In the genomic region with DNA sequence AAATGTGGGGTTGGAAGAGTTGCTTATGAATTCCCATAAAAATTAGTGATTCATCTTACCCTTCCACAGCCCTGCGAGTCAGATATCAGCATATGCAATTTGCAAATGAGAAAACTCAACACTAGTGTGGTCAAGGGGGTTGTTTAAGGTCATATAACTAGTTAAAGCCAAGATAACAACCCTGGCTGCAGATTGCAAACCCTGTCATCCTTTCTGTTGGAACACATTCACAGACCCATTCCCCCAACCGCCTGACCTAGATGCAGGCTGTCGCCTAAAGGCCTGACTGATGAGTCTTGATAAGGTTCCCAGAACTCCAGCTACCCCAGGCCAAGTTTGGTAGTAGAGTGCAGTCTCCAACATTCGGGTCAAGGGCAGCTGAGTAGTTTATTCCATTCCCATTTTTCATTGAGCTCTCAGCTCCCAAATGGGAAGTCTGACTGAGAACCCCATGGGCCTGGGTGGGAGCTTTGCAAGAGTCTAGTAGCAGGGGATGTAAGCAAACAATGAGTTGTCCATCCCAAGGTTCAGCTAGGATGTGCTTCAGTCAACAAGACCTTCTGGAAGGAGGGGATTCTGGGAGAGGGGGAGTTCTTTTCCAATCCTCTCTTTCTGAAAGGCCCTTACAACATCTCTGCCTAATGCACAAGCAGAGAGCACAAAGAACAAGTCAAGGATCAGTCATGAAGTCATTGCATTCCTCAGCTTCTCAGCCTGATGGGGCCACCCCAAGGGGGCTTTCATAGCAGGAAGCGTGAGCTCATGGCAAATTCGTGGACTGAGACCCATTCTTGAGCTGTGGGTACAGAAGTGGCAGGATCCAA, we compare ENCODE assay signal across 9 cellular contexts. TPM values are rescaled to one million over a fixed set of nuclear protein-coding genes. Genes with fewer than 3 reads are reported as not detected.
DNase-seq lines count a peak whose midpoint lies in the region; ATAC-seq, FAIRE-seq and TF ChIP-seq lines count a peak whose summit lies in the region.
"Had no signal": no experiment of that assay in that cellular context is flagged by ENCODE, and none has a peak within 500 bp of the region (broad histone marks: within the 10 kb centered on the region; RNA-seq: fewer than 3 reads in every experiment).

No MANE protein-coding gene starts in this region.

- FAIRE-seq in HepG2 (lab: Jason Lieb, UNC) = no peak

- H3K9me3 ChIP-seq in HepG2 (ENCODE audit: low read length) (no peaks in the 10 kb centered on the region), Caco-2 (no peaks in the 10 kb centered on the region)

- no peak for TF ChIP-seq POLR2A in HepG2 (IDR thresholded peaks at IDR 0.05; ENCODE audit: insufficient read depth in 1 of 2, low read depth in 2 of 2, low read length in 2 of 2)

- H3K36me3 Mint-ChIP-seq in dendritic cell treated with granulocyte-macrophage colony-stimulating factor and Interleukin-4, amounts not matched to agents 40 ng/mL and 50 ng/mL, for 4 days (ENCODE audit: low read depth) = peaks cover 87% of the 10 kb centered on the region
- peaks cover 49% of the 10 kb centered on the region for H3K36me3 Mint-ChIP-seq in stimulated activated memory B cell treated with anti-CD40 and anti-IgM and Interleukin-4, amounts not matched to agents 10 μg/mL and 1 μg/mL and 100 μg/mL, for 72 hours
- peaks cover 46% of the 10 kb centered on the region for H3K36me3 Mint-ChIP-seq in Caco-2 (ENCODE audit: insufficient read depth, unreplicated experiment)
- H3K36me3 Mint-ChIP-seq: CD8-positive, alpha-beta T cell had no signal

- TF ChIP-seq EP300 in HepG2 (IDR thresholded peaks at IDR 0.05; ENCODE audit: low read depth in 2 of 2, low read length in 2 of 2) (no peak), HepG2 (CRISPR knock-in tag; IDR thresholded peaks at IDR 0.05; ENCODE audit: borderline replicate concordance) (no peak)

- H3K4me3 ChIP-seq in HepG2 (replicated peaks in 1 of 3; ENCODE audit: insufficient read depth in 1 of 3, low read depth in 2 of 3, low read length in 3 of 3) (no peak overlapping the region), Caco-2 (ENCODE audit: low read depth, low read length) (no peak overlapping the region)

- H3K27me3 ChIP-seq in HepG2 (ENCODE audit: control insufficient read depth in 1 of 2, insufficient read depth in 2 of 2, low read length in 2 of 2) (no peaks in the 10 kb centered on the region), Caco-2 (replicated peaks; ENCODE audit: control insufficient read depth, insufficient read depth, low read length) (no peaks in the 10 kb centered on the region)

- DNase-seq in M059J (ENCODE audit: low read depth) (peak; percentile 91), HepG2 (ENCODE audit: low spot score) (peak; percentile 24), SW480 (ENCODE audit: low spot score) (no peak), Caco-2 (no peak)
- DNase-seq: CD8-positive, alpha-beta T cell had no signal

- H3K4me1 ChIP-seq in HepG2 (ENCODE audit: insufficient read depth, low read length) (no peaks in the 10 kb centered on the region), Caco-2 (no peaks in the 10 kb centered on the region)

- no peaks in the 10 kb centered on the region for H3K9me3 Mint-ChIP-seq in dendritic cell treated with granulocyte-macrophage colony-stimulating factor and Interleukin-4, amounts not matched to agents 40 ng/mL and 50 ng/mL, for 4 days
- no peaks in the 10 kb centered on the region for H3K9me3 Mint-ChIP-seq in stimulated activated memory B cell treated with anti-CD40 and anti-IgM and Interleukin-4, amounts not matched to agents 10 μg/mL and 1 μg/mL and 100 μg/mL, for 72 hours
- no peaks in the 10 kb centered on the region for H3K9me3 Mint-ChIP-seq in Caco-2 (ENCODE audit: unreplicated experiment)
- H3K9me3 Mint-ChIP-seq: CD8-positive, alpha-beta T cell had no signal

- no peaks in the 10 kb centered on the region for H4K20me1 ChIP-seq in HepG2 (ENCODE audit: insufficient read depth, low read length)

- no peaks in the 10 kb centered on the region for H3K79me2 ChIP-seq in HepG2 (ENCODE audit: insufficient read depth, low read length)

- intact Hi-C loops in dendritic cell treated with granulocyte-macrophage colony-stimulating factor and Interleukin-4, amounts not matched to agents 40 ng/mL and 50 ng/mL, for 4 days (cut with micrococcal nuclease) = no loop called here
- intact Hi-C loops in HepG2 (cut with micrococcal nuclease; ENCODE audit: unreplicated experiment) = no loop called here
- intact Hi-C loops in Caco-2 (cut with micrococcal nuclease; ENCODE audit: unreplicated experiment) = no loop called here

- no peak for TF ChIP-seq CTCF in HepG2 (CRISPR knock-in tag; IDR thresholded peaks at IDR 0.05)
- no peak for TF ChIP-seq CTCF in Caco-2 (IDR thresholded peaks at IDR 0.05; ENCODE audit: insufficient read depth in 1 of 2, low read depth in 1 of 2, low read length in 1 of 2, severe bottlenecking in 1 of 2, unreplicated experiment in 1 of 2)

- H2AFZ ChIP-seq in HepG2 (ENCODE audit: low read length) = no peak overlapping the region

- BruUV-seq in HepG2 (replicated peaks; lab: Mats Ljungman, UMichigan) (no TSS peak), Caco-2 (replicated peaks; lab: Mats Ljungman, UMichigan) (no TSS peak)

- ATAC-seq in HepG2 = no peak
- ATAC-seq in stimulated activated memory B cell treated with anti-CD40 and anti-IgM and Interleukin-4, amounts not matched to agents 10 μg/mL and 1 μg/mL and 100 μg/mL, for 72 hours = no peak
- ATAC-seq in HG02610 (IDR thresholded peaks at IDR 0.05; ENCODE audit: unreplicated experiment) = no peak
- ATAC-seq in HG02852 (IDR thresholded peaks at IDR 0.05; ENCODE audit: unreplicated experiment) = no peak
- ATAC-seq: CD8-positive, alpha-beta T cell had no signal

- TF ChIP-seq RAD21 in HepG2 (CRISPR knock-in tag; IDR thresholded peaks at IDR 0.05) = no peak

- POLR2A ChIA-PET in HepG2 (lab: Yijun Ruan, JAX) (no interaction called here), Caco-2 (lab: Charles Lee) (no interaction called here)

- H3K4me3 Mint-ChIP-seq in dendritic cell treated with granulocyte-macrophage colony-stimulating factor and Interleukin-4, amounts not matched to agents 40 ng/mL and 50 ng/mL, for 4 days = no peak overlapping the region
- H3K4me3 Mint-ChIP-seq in stimulated activated memory B cell treated with anti-CD40 and anti-IgM and Interleukin-4, amounts not matched to agents 10 μg/mL and 1 μg/mL and 100 μg/mL, for 72 hours = no peak overlapping the region
- no peak overlapping the region for H3K4me3 Mint-ChIP-seq in Caco-2 (ENCODE audit: unreplicated experiment)
- H3K4me3 Mint-ChIP-seq: CD8-positive, alpha-beta T cell had no signal

- in situ Hi-C loops in HepG2 (cut with HindIII; ENCODE audit: extremely low pct_ligation_motif_present, low pct_unique_long_range_greater_than_20kb) = no loop called here

- H3K27ac ChIP-seq in HepG2 (ENCODE audit: extremely low read length, insufficient read depth, low read length) = no peak overlapping the region

- peaks cover 5% of the 10 kb centered on the region for H3K27me3 Mint-ChIP-seq in dendritic cell treated with granulocyte-macrophage colony-stimulating factor and Interleukin-4, amounts not matched to agents 40 ng/mL and 50 ng/mL, for 4 days
- no peaks in the 10 kb centered on the region for H3K27me3 Mint-ChIP-seq in stimulated activated memory B cell treated with anti-CD40 and anti-IgM and Interleukin-4, amounts not matched to agents 10 μg/mL and 1 μg/mL and 100 μg/mL, for 72 hours
- H3K27me3 Mint-ChIP-seq in Caco-2 (ENCODE audit: insufficient read depth, unreplicated experiment) = no peaks in the 10 kb centered on the region

- H3K4me2 ChIP-seq in HepG2 (ENCODE audit: low read depth, low read length) = no peak overlapping the region

- H3K4me1 Mint-ChIP-seq in dendritic cell treated with granulocyte-macrophage colony-stimulating factor and Interleukin-4, amounts not matched to agents 40 ng/mL and 50 ng/mL, for 4 days (ENCODE audit: low read depth) = peaks cover 54% of the 10 kb centered on the region
- H3K4me1 Mint-ChIP-seq in stimulated activated memory B cell treated with anti-CD40 and anti-IgM and Interleukin-4, amounts not matched to agents 10 μg/mL and 1 μg/mL and 100 μg/mL, for 72 hours = peaks cover 42% of the 10 kb centered on the region
- no peaks in the 10 kb centered on the region for H3K4me1 Mint-ChIP-seq in Caco-2 (ENCODE audit: low read depth, unreplicated experiment)

- peak overlapping the region; percentile 39 for H3K27ac Mint-ChIP-seq in dendritic cell treated with granulocyte-macrophage colony-stimulating factor and Interleukin-4, amounts not matched to agents 40 ng/mL and 50 ng/mL, for 4 days
- peak overlapping the region; percentile 60 for H3K27ac Mint-ChIP-seq in stimulated activated memory B cell treated with anti-CD40 and anti-IgM and Interleukin-4, amounts not matched to agents 10 μg/mL and 1 μg/mL and 100 μg/mL, for 72 hours
- no peak overlapping the region for H3K27ac Mint-ChIP-seq in Caco-2 (ENCODE audit: unreplicated experiment)
- H3K27ac Mint-ChIP-seq: CD8-positive, alpha-beta T cell had no signal

- H3K36me3 ChIP-seq in HepG2 (replicated peaks in 1 of 2; ENCODE audit: control insufficient read depth in 1 of 2, insufficient read depth in 2 of 2, low read length in 2 of 2) (no peaks in the 10 kb centered on the region), Caco-2 (ENCODE audit: control insufficient read depth, insufficient read depth, low read length) (no peaks in the 10 kb centered on the region; the same call in 1 of the 2 replicates)

- WGBS in HepG2 (ENCODE audit: low lambda C conversion rate) = 30% methylated on average over 4 of the region's 6 CpGs

- H3K9ac ChIP-seq in HepG2 (ENCODE audit: insufficient read depth, low read depth, low read length) = no peak overlapping the region

- CTCF ChIA-PET in HepG2 (lab: Yijun Ruan, JAX; ENCODE audit: low intra/inter-chr PET ratio, low total read pairs) = no interaction called here
- CTCF ChIA-PET in Caco-2 (lab: Charles Lee) = interaction anchor here (0.8 kb wide), 1 partner anchor 75 kb away, joined by 3 read pairs; no protein-coding TSS in a partner anchor

RNA-seq across cellular contexts. Expression of a gene that starts 40.3 kb away (rescaled TPM):
- total RNA-seq in M059J (2014; rRNA removed; shearing (Covaris generic)) = 38.4 and 57.2 TPM in 2 replicates
- total RNA-seq in HepG2 (2016; rRNA removed; fragmentation: Illumina TruSeq; extraction: Trizol) = 0.24 and 0.38 TPM in 2 replicates
- total RNA-seq in HepG2 (2016; cell fraction: cytosol; rRNA removed; fragmentation: Illumina TruSeq; extraction: Trizol; ENCODE audit: low read depth) = 0.18 TPM in 1 of 2 replicates, not detected in the other
- total RNA-seq in HepG2 (2016; cell fraction: insoluble cytoplasmic fraction; rRNA removed; fragmentation: Illumina TruSeq; extraction: Trizol) = 0.13 and 0.28 TPM in 2 replicates
- total RNA-seq in HepG2 (2016; cell fraction: membrane; rRNA removed; fragmentation: Illumina TruSeq; extraction: Trizol) = 0.15 and 0.17 TPM in 2 replicates
- total RNA-seq in HepG2 (2016; cell fraction: nucleus; rRNA removed; fragmentation: Illumina TruSeq; extraction: Trizol) = 0.41 and 0.50 TPM in 2 replicates
- polyA plus RNA-seq in HepG2 (2011; rRNA removed) = 0.61 and 0.74 TPM in 2 replicates
- 0.31 and 0.35 TPM in 2 replicates for polyA plus RNA-seq in HepG2 (2011; cell fraction: cytosol; rRNA removed)
- polyA plus RNA-seq in HepG2 (2011; cell fraction: nucleus; rRNA removed) = 1.1 and 1.4 TPM in 2 replicates
- polyA plus RNA-seq in HepG2 (2012) = 0.21 and 0.23 TPM in 2 replicates
- 0.03 TPM in 1 of 2 replicates, not detected in the other for polyA plus RNA-seq in HepG2 (2016; cell fraction: cytosol; fragmentation: Illumina TruSeq; extraction: Trizol; ENCODE audit: low read depth)
- polyA plus RNA-seq in HepG2 (2016; cell fraction: insoluble cytoplasmic fraction; fragmentation: Illumina TruSeq; extraction: Trizol; ENCODE audit: low read depth) = 0.03 and 0.07 TPM in 2 replicates
- polyA plus RNA-seq in HepG2 (2016; cell fraction: membrane; fragmentation: Illumina TruSeq; extraction: Trizol; ENCODE audit: low read depth) = 0.12 TPM in 1 of 2 replicates, not detected in the other
- 0.52 and 0.73 TPM in 2 replicates for polyA plus RNA-seq in HepG2 (2016; cell fraction: nucleus; fragmentation: Illumina TruSeq; extraction: Trizol; ENCODE audit: insufficient read depth, low read depth)
- 0.12 and 1.3 TPM in 2 replicates for polyA minus RNA-seq in HepG2 (2011; rRNA and poly(A)+ RNA removed; ENCODE audit: low replicate concordance)
- polyA minus RNA-seq in HepG2 (2011; cell fraction: cytosol; rRNA and poly(A)+ RNA removed) = 0.53 and 0.69 TPM in 2 replicates
- 0.77 and 0.87 TPM in 2 replicates for polyA minus RNA-seq in HepG2 (2011; cell fraction: nucleus; rRNA and poly(A)+ RNA removed)
- 62.9 and 69.4 TPM in 2 replicates for total RNA-seq in Caco-2 (2022)

Comparison
In these comparisons a context has a peak if more than half of its experiments do, and no peak if none do; other contexts are left out.
1. DNase-seq: peak in M059J (single experiment) and HepG2 (single experiment); none in SW480 (single experiment) and Caco-2 (0 of 2).
2. RNA of a gene that starts 40.3 kb away (total RNA-seq): 62.9 to 69.4 TPM in Caco-2 and 38.4 to 57.2 TPM in M059J; 0.13 to 0.50 TPM in HepG2; every median in the first group is over 10 times any median in the second.